ENCODE assay signal across 17 cellular contexts in the genomic region with DNA sequence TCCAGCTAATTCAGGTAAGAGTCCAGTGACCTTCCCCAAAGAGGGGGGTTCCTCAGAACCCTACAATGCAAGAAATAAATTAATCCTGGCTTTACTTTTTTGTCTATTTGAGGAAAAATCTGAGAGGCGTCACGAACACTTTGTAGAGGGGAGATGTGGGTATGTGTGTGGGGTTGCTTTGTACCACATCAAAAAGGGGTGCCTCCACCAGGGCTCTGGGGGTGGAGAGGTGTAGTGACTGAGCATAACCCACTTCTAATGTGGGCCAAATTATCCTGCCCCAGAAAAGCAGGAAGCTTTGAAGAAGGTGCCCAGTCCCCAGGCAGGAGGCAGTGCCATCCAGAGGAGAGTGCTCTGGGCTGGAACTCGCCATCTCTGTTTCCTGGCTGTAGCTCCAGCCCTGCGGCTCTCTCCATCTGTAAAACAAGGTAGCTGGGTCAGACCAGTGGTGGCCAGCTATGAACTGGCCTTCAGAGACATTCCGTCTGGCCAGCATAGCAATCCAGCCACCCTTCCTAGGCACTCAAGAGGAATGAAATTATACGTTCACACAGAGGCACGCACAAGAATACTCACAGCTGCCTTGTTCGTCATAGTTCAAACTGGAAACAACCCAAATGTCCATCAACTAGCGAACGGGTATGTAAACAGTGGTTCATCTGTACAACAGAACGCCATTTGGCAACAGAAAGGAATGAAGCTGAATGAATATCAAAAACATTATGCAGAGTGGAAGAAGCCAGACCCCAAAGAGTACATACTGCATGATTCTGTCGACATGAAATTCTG. TPM values are rescaled to one million over a fixed set of nuclear protein-coding genes. Genes with fewer than 3 reads are reported as not detected.
DNase-seq lines count a peak whose midpoint lies in the region; ATAC-seq, FAIRE-seq and TF ChIP-seq lines count a peak whose summit lies in the region.
"Had no signal": no experiment of that assay in that cellular context is flagged by ENCODE, and none has a peak within 500 bp of the region (broad histone marks: within the 10 kb centered on the region; RNA-seq: fewer than 3 reads in every experiment).

No MANE protein-coding gene starts in this region.

- no peaks in the 10 kb centered on the region for H3K27me3 ChIP-seq in GM12878 (replicated peaks in 1 of 2; ENCODE audit: control insufficient read depth in 2 of 2, insufficient read depth in 2 of 2, low read length in 1 of 2)
- no peaks in the 10 kb centered on the region for H3K27me3 ChIP-seq in ovary
- H3K27me3 ChIP-seq: ascending aorta had no signal

- ATAC-seq in GM12878 (no peak), HG02759 (IDR thresholded peaks at IDR 0.05; ENCODE audit: unreplicated experiment) (no peak)
- ATAC-seq: psoas muscle; stimulated activated naive B cell treated with anti-CD40 and anti-IgM and Interleukin-4, amounts not matched to agents 10 μg/mL and 1 μg/mL and 100 μg/mL, for 72 hours had no signal

- intact Hi-C loops in GM12878 (cut with micrococcal nuclease; ENCODE audit: unreplicated experiment): loop anchor here (10.0 kb wide), 1 partner anchor 503 kb away; no protein-coding TSS in a partner anchor
- intact Hi-C loops in ovary (cut with DNase I): loop anchor here in 1 of 4 donors (10.0 kb wide), 1 partner anchor 533 kb away; no protein-coding TSS in a partner anchor

- no peak for TF ChIP-seq EP300 in GM12878 (IDR thresholded peaks at IDR 0.05; ENCODE audit: borderline replicate concordance in 1 of 2, control insufficient read depth in 1 of 2, low read depth in 2 of 2, low read length in 2 of 2)
- TF ChIP-seq EP300 in ovary (IDR thresholded peaks at IDR 0.05): no peak

- 90% methylated on average over 12 of the region's 12 CpGs for WGBS in GM12878 (ENCODE audit: insufficient coverage, insufficient replicate concordance, low lambda C conversion rate, missing lambda C conversion rate)
- 41 to 59% (median 49%) methylated on average over 12 of the region's 12 CpGs for whole genome bisulfite sequencing in ovary, 3 donors

- no peaks in the 10 kb centered on the region; the same call in 1 of the 2 replicates for H4K20me1 ChIP-seq in GM12878 (ENCODE audit: control insufficient read depth, insufficient read depth)

- CTCF ChIA-PET in GM12878 (lab: Yijun Ruan, JAX): interaction anchor here (1.0 to 6.6 kb wide), 6 partner anchors 48 to 151 kb away, joined by 3 to 161 read pairs (median 4); no protein-coding TSS in a partner anchor

- H3K27ac ChIP-seq in GM12878 (ENCODE audit: control insufficient read depth, insufficient read depth) (no peak overlapping the region), ovary (no peak overlapping the region)
- H3K27ac ChIP-seq: ascending aorta, psoas muscle had no signal

- TF ChIP-seq CTCF in AG09319 (IDR thresholded peaks at IDR 0.05; ENCODE audit: low read depth, low read length) (no peak), GM12878 (IDR thresholded peaks at IDR 0.05 in 2 of 3, conservative IDR thresholded peaks at IDR 0.05 in 1 of 3; ENCODE audit: control insufficient read depth in 2 of 3, extremely low read depth in 1 of 3, insufficient read depth in 1 of 3, low read depth in 3 of 3, low read length in 3 of 3) (no peak), ovary (IDR thresholded peaks at IDR 0.05) (no peak)

- TF ChIP-seq POLR2A in GM12891 (IDR thresholded peaks at IDR 0.05; ENCODE audit: low read depth, low read length) (peak; percentile 46; the same call in 1 of the 2 replicates), GM12878 (IDR thresholded peaks at IDR 0.05; ENCODE audit: low read depth, low read length) (peak; percentile 27; the same call in 1 of the 2 replicates), ovary (IDR thresholded peaks at IDR 0.05) (no peak)

- in situ Hi-C loops in GM12878 (cut with MboI): no loop called here

- no peak overlapping the region for H3K9ac ChIP-seq in GM12878 (ENCODE audit: control insufficient read depth, insufficient read depth, low read length)

- no peak overlapping the region for H2AFZ ChIP-seq in GM12878 (ENCODE audit: control insufficient read depth, low read depth, low read length)

- SMC1A ChIA-PET in GM12878 (lab: Charles Lee; ENCODE audit: uncharacterized antibody, unreplicated experiment): interaction anchor here (0.7 to 7.8 kb wide), 4 partner anchors 18 to 97 kb away, joined by 3 to 191 read pairs (median 3); no protein-coding TSS in a partner anchor

- H3K4me2 ChIP-seq in GM12878 (ENCODE audit: control insufficient read depth, insufficient read depth): no peak overlapping the region

- H3K79me2 ChIP-seq in GM12878 (ENCODE audit: control insufficient read depth, insufficient read depth, low read length): no peaks in the 10 kb centered on the region

- POLR2A ChIA-PET in GM12878 (lab: Charles Lee): no interaction called here

- H3K4me3 ChIP-seq in GM12878 (no peak overlapping the region), ovary (no peak overlapping the region)
- H3K4me3 ChIP-seq: ascending aorta, psoas muscle had no signal

- H3K9me3 ChIP-seq in GM12878 (replicated peaks; ENCODE audit: control insufficient read depth, insufficient read depth, low read length): no peaks in the 10 kb centered on the region
- no peaks in the 10 kb centered on the region for H3K9me3 ChIP-seq in ovary
- H3K9me3 ChIP-seq: ascending aorta, psoas muscle had no signal

- no TSS peak for BruUV-seq in GM12878 (replicated peaks; lab: Mats Ljungman, UMichigan)

- FAIRE-seq in GM12891 (lab: Jason Lieb, UNC) (no peak), GM12878 (lab: Jason Lieb, UNC) (no peak)
- FAIRE-seq: GM19239, H1 had no signal

- RAD21 ChIA-PET in GM12878 (lab: Charles Lee; ENCODE audit: unreplicated experiment): interaction anchor here (0.8 to 2.0 kb wide), 4 partner anchors 45 to 157 kb away, joined by 3 to 5 read pairs (median 3); a partner anchor contains a TSS

- TF ChIP-seq RAD21 in GM12878 (IDR thresholded peaks at IDR 0.05; ENCODE audit: insufficient read depth, low read depth, low read length): no peak

- H3K4me1 ChIP-seq in GM12878 (ENCODE audit: control insufficient read depth, insufficient read depth, low read length) (no peaks in the 10 kb centered on the region), ovary (ENCODE audit: insufficient read depth) (peaks cover 4% of the 10 kb centered on the region)
- H3K4me1 ChIP-seq: psoas muscle had no signal

- H3K36me3 ChIP-seq in GM12878 (ENCODE audit: control insufficient read depth in 2 of 2, insufficient read depth in 2 of 2, low read length in 1 of 2) (peaks cover 27 to 48% of the 10 kb centered on the region in 2 experiments), ovary (no peaks in the 10 kb centered on the region)
- H3K36me3 ChIP-seq: ascending aorta had no signal

- DNase-seq in AG09319 (ENCODE audit: extremely low read depth, low read depth): peak; percentile 60
- DNase-seq in GM12891 (ENCODE audit: insufficient read length, low spot score): no peak
- DNase-seq in GM12878 (ENCODE audit: low read depth, low spot score): no peak
- DNase-seq in mucosa of gallbladder (ENCODE audit: low spot score): peak; percentile 47
- DNase-seq in ovary: no peak
- no peak for DNase-seq in T1000 (lab: John Stamatoyannopoulos, UW)
- DNase-seq in OCI-M1 (lab: John Stamatoyannopoulos, UW): no peak
- DNase-seq: mesendoderm; NCI-H1105 treated with DMSO at 0.1 percent for 48 hours; NCI-H510A treated with DMSO at 0.1 percent for 48 hours; psoas muscle; stimulated activated CD4-positive, alpha-beta T cell treated with anti-CD3 and anti-CD28 coated beads, Interleukin-2, amount 100 ng/mL, for 24 hours; stimulated activated naive B cell treated with anti-CD40 and anti-IgM and Interleukin-4, amounts not matched to agents 10 μg/mL and 1 μg/mL and 100 μg/mL, for 72 hours had no signal

RNA-seq across cellular contexts. Expression of a gene that starts 45.4 kb away (rescaled TPM):
- 27.3 TPM for polyA plus RNA-seq in GM12891 (2012; ENCODE audit: low read depth, missing spikeins)
- 88.1 and 95.5 TPM in 2 replicates for total RNA-seq in GM12878 (2013; cell fraction: nucleolus; rRNA removed)
- 33.0 and 39.9 TPM in 2 replicates for total RNA-seq in GM12878 (2014; rRNA removed)
- 22.4 and 24.4 TPM in 2 replicates for total RNA-seq in GM12878 (2014; rRNA removed; fragmentation: Illumina TruSeq; extraction: Trizol)
- 78.8 and 87.2 TPM in 2 replicates for total RNA-seq in GM12878 (2021)
- polyA plus RNA-seq in GM12878 (2011; ENCODE audit: low read depth): 22.2 TPM
- polyA plus RNA-seq in GM12878 (2011; rRNA removed): 35.0 and 66.4 TPM in 2 replicates
- 84.0 and 115 TPM in 2 replicates for polyA plus RNA-seq in GM12878 (2011; cell fraction: cytosol; rRNA removed)
- polyA plus RNA-seq in GM12878 (2011; cell fraction: nucleus; rRNA removed): 23.9 and 33.3 TPM in 2 replicates
- polyA plus RNA-seq in GM12878 (2012): 50.4 and 50.7 TPM in 2 replicates
- polyA plus RNA-seq in GM12878 (2014; fragmentation: Illumina TruSeq; extraction: Trizol): 15.0 and 32.4 TPM in 2 replicates
- 10 to 100 TPM; 10.1 to 11.6 TPM for polyA plus RNA-seq in GM12878 (2014; fragmentation: Nextera tagmentation; extraction: Ambion mirVana)
- 47.3 and 53.1 TPM in 2 replicates for polyA plus RNA-seq in GM12878 (2014; rRNA removed)
- polyA plus RNA-seq in GM12878 (2016; fragmentation: Nextera tagmentation; extraction: Ambion mirVana): 10 to 100 TPM; 34.8 to 47.5 TPM
- polyA minus RNA-seq in GM12878 (2011; rRNA and poly(A)+ RNA removed): 44.6 and 88.0 TPM in 2 replicates
- 32.2 and 47.0 TPM in 2 replicates for polyA minus RNA-seq in GM12878 (2011; cell fraction: cytosol; rRNA and poly(A)+ RNA removed)
- polyA minus RNA-seq in GM12878 (2011; cell fraction: nucleus; rRNA and poly(A)+ RNA removed): 11.2 and 26.9 TPM in 2 replicates
- total RNA-seq in mucosa of gallbladder: 50.4 TPM
- total RNA-seq in ovary: 10 to 100 TPM; 11.4 to 27.6 (median 21.6) TPM
- polyA plus RNA-seq in ovary: 10 to 100 TPM; 10.3 to 14.3 TPM

RNA-seq across cellular contexts. Expression of a gene that starts 58.3 kb away (rescaled TPM):
- 54.1 TPM for polyA plus RNA-seq in GM12891 (2012; ENCODE audit: low read depth, missing spikeins)
- 152 and 169 TPM in 2 replicates for total RNA-seq in GM12878 (2013; cell fraction: nucleolus; rRNA removed)
- 59.6 and 71.1 TPM in 2 replicates for total RNA-seq in GM12878 (2014; rRNA removed)
- total RNA-seq in GM12878 (2014; rRNA removed; fragmentation: Illumina TruSeq; extraction: Trizol): 32.8 and 40.6 TPM in 2 replicates
- 114 and 115 TPM in 2 replicates for total RNA-seq in GM12878 (2021)
- 15.7 TPM for polyA plus RNA-seq in GM12878 (2011; ENCODE audit: low read depth)
- polyA plus RNA-seq in GM12878 (2011; rRNA removed): 18.2 and 40.5 TPM in 2 replicates
- 58.2 and 63.2 TPM in 2 replicates for polyA plus RNA-seq in GM12878 (2011; cell fraction: cytosol; rRNA removed)
- 60.0 and 69.8 TPM in 2 replicates for polyA plus RNA-seq in GM12878 (2011; cell fraction: nucleus; rRNA removed)
- 37.2 and 56.8 TPM in 2 replicates for polyA plus RNA-seq in GM12878 (2012)
- 12.4 and 49.6 TPM in 2 replicates for polyA plus RNA-seq in GM12878 (2014; fragmentation: Illumina TruSeq; extraction: Trizol)
- 10 to 100 TPM in 1 of 2 experiments, 1 to 10 TPM in 1; 9.8 to 32.0 TPM for polyA plus RNA-seq in GM12878 (2014; fragmentation: Nextera tagmentation; extraction: Ambion mirVana)
- 68.0 and 85.0 TPM in 2 replicates for polyA plus RNA-seq in GM12878 (2014; rRNA removed)
- polyA plus RNA-seq in GM12878 (2016; fragmentation: Nextera tagmentation; extraction: Ambion mirVana): 10 to 100 TPM; 69.7 to 71.9 TPM
- 33.1 and 63.8 TPM in 2 replicates for polyA minus RNA-seq in GM12878 (2011; rRNA and poly(A)+ RNA removed)
- 32.3 and 32.7 TPM in 2 replicates for polyA minus RNA-seq in GM12878 (2011; cell fraction: cytosol; rRNA and poly(A)+ RNA removed)
- polyA minus RNA-seq in GM12878 (2011; cell fraction: nucleus; rRNA and poly(A)+ RNA removed): 25.4 and 41.4 TPM in 2 replicates
- total RNA-seq in mucosa of gallbladder: 2.3 TPM
- total RNA-seq in ovary: 10 to 100 TPM in 1 of 7 donors, under 1 TPM in 6; 0.25 to 10.9 (median 0.45) TPM
- under 1 TPM; 0.17 to 0.65 TPM for polyA plus RNA-seq in ovary

Comparison
In these comparisons a context has a peak if more than half of its experiments do, and no peak if none do; other contexts are left out.
1. DNase-seq: peak in AG09319 (single experiment) and mucosa of gallbladder (single experiment); none in GM12891 (single experiment), GM12878 (single experiment), ovary (0 of 5), T1000 (single experiment) and OCI-M1 (single experiment).